Comparison of ENCODE assay signal across 17 cellular contexts in the genomic region with DNA sequence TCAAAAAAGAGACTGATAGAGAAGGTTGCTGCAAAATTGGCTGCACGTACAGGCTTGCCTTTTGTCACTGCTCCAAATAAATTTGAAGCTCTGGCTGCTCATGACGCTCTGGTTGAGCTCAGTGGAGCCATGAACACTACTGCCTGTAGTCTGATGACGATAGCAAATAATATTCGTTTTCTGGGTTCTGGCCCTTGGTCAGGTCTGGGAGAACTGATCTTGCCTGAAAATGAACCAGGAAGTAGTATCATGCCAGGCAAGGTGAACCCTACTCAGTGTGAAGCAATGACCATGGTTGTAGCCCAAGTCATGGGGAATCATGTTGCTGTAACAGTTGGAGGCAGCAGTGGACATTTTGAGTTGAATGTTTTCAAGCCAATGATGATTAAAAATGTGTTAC. TPM values are rescaled to one million over a fixed set of nuclear protein-coding genes. Genes with fewer than 3 reads are reported as not detected.
DNase-seq lines count a peak whose midpoint lies in the region; ATAC-seq and TF ChIP-seq lines count a peak whose summit lies in the region.
"Had no signal": no experiment of that assay in that cellular context is flagged by ENCODE, and none has a peak within 500 bp of the region (broad histone marks: within the 10 kb centered on the region; RNA-seq: fewer than 3 reads in every experiment).

No MANE protein-coding gene starts in this region.

- H4K20me1 ChIP-seq in Loucy (ENCODE audit: insufficient read depth, low read length, poor library complexity, severe bottlenecking) (no peaks in the 10 kb centered on the region), osteoblast (ENCODE audit: insufficient read depth, low read length) (no peaks in the 10 kb centered on the region)

- no peaks in the 10 kb centered on the region for H3K27me3 Mint-ChIP-seq in nephron progenitor cell (ENCODE audit: low read depth, poor library complexity)

- H3K4me2 ChIP-seq in Loucy (ENCODE audit: low read depth, low read length, poor library complexity, severe bottlenecking): no peak overlapping the region
- H3K4me2 ChIP-seq in osteoblast (ENCODE audit: insufficient read depth, low read length): no peak overlapping the region

- peaks cover 6% of the 10 kb centered on the region for H3K36me3 Mint-ChIP-seq in nephron progenitor cell (ENCODE audit: low read depth)

- H3K4me3 ChIP-seq in Loucy (ENCODE audit: low read length, poor library complexity, severe bottlenecking): no peak overlapping the region
- no peak overlapping the region for H3K4me3 ChIP-seq in osteoblast (ENCODE audit: insufficient read depth, low read length)
- H3K4me3 ChIP-seq: SK-N-MC had no signal

- peaks cover 3% of the 10 kb centered on the region for H3K4me1 ChIP-seq in Loucy (ENCODE audit: insufficient read depth, low read length, poor library complexity, severe bottlenecking)
- no peaks in the 10 kb centered on the region for H3K4me1 ChIP-seq in osteoblast (ENCODE audit: insufficient read depth, low read length)

- TF ChIP-seq CTCF in Loucy (conservative IDR thresholded peaks at IDR 0.05; ENCODE audit: low read length) (no peak), osteoblast (IDR thresholded peaks at IDR 0.05; ENCODE audit: extremely low read depth, low read depth, low read length) (no peak), nephron progenitor cell (IDR thresholded peaks at IDR 0.05) (no peak)

- H3K27me3 ChIP-seq in Loucy (ENCODE audit: insufficient read depth, low read length, poor library complexity, severe bottlenecking): no peaks in the 10 kb centered on the region
- no peaks in the 10 kb centered on the region for H3K27me3 ChIP-seq in osteoblast (ENCODE audit: insufficient read depth, low read length)

- DNase-seq in NCI-H1694 (lab: John Stamatoyannopoulos, UW): peak; percentile 38
- DNase-seq in NCI-H1694 treated with DMSO at 0.1 percent for 48 hours (lab: John Stamatoyannopoulos, UW): no peak
- peak; percentile 16 for DNase-seq in epithelial cell of prostate (ENCODE audit: low read depth, low spot score)
- no peak for DNase-seq in osteoblast (ENCODE audit: insufficient read length, low spot score, missing footprints)
- no peak for DNase-seq in nephron progenitor cell
- DNase-seq: GOT3, HCEC 1CT, Karpas-422, MV-4-11, NCI-H2081, NCI-H226, NCI-H510A treated with DMSO at 0.1 percent for 48 hours, SIG-M5, SW 1271 had no signal

- H3K36me3 ChIP-seq in Loucy (ENCODE audit: insufficient read depth, low read length) (no peaks in the 10 kb centered on the region), osteoblast (ENCODE audit: insufficient read depth, low read length) (no peaks in the 10 kb centered on the region)

- H3K27ac ChIP-seq in epithelial cell of prostate (peak overlapping the region; percentile 23), osteoblast (ENCODE audit: low read depth, low read length) (no peak overlapping the region)
- H3K27ac ChIP-seq: SK-N-MC had no signal

- H3K9me3 ChIP-seq in Loucy (ENCODE audit: insufficient read depth, low read depth, low read length) (no peaks in the 10 kb centered on the region; the same call in 1 of the 2 replicates), osteoblast (ENCODE audit: low read depth, low read length) (no peaks in the 10 kb centered on the region)

- peaks cover 6% of the 10 kb centered on the region for H3K9me3 Mint-ChIP-seq in nephron progenitor cell

- no peak overlapping the region for H3K27ac Mint-ChIP-seq in nephron progenitor cell

- no peaks in the 10 kb centered on the region for H3K79me2 ChIP-seq in Loucy (ENCODE audit: insufficient read depth, low read length)
- no peaks in the 10 kb centered on the region for H3K79me2 ChIP-seq in osteoblast (ENCODE audit: insufficient read depth, low read length)

- H3K4me1 Mint-ChIP-seq in nephron progenitor cell: no peaks in the 10 kb centered on the region

- no peaks in the 10 kb centered on the region for H3F3A ChIP-seq in Loucy (ENCODE audit: low read depth)

- H3K4me3 Mint-ChIP-seq in nephron progenitor cell: no peak overlapping the region

- H2AFZ ChIP-seq in Loucy (ENCODE audit: low read length) (peak overlapping the region; percentile 37), osteoblast (ENCODE audit: low read length) (peak overlapping the region; percentile 7)

- H3K9ac ChIP-seq in Loucy (ENCODE audit: low read depth, low read length, poor library complexity, severe bottlenecking): no peak overlapping the region

- ATAC-seq in SK-N-SH treated with all-trans-retinoic acid at 6 μM for 48 hours: no peak

- H3K9me2 ChIP-seq in Loucy (replicated peaks; ENCODE audit: low read depth, low read length): no peaks in the 10 kb centered on the region

TF ChIP-seq in SK-N-SH treated with all-trans-retinoic acid at 6 μM for 48 hours, 23 proteins besides CTCF, POLR2A, EP300 and RAD21:
- TF ChIP-seq OSR1 (CRISPR knock-in tag; IDR thresholded peaks at IDR 0.05): no peak
- no peak for TF ChIP-seq ZNF70 (CRISPR knock-in tag; IDR thresholded peaks at IDR 0.05)
- TF ChIP-seq CSDC2 (CRISPR knock-in tag; IDR thresholded peaks at IDR 0.05): no peak
- TF ChIP-seq, protein P1, sequence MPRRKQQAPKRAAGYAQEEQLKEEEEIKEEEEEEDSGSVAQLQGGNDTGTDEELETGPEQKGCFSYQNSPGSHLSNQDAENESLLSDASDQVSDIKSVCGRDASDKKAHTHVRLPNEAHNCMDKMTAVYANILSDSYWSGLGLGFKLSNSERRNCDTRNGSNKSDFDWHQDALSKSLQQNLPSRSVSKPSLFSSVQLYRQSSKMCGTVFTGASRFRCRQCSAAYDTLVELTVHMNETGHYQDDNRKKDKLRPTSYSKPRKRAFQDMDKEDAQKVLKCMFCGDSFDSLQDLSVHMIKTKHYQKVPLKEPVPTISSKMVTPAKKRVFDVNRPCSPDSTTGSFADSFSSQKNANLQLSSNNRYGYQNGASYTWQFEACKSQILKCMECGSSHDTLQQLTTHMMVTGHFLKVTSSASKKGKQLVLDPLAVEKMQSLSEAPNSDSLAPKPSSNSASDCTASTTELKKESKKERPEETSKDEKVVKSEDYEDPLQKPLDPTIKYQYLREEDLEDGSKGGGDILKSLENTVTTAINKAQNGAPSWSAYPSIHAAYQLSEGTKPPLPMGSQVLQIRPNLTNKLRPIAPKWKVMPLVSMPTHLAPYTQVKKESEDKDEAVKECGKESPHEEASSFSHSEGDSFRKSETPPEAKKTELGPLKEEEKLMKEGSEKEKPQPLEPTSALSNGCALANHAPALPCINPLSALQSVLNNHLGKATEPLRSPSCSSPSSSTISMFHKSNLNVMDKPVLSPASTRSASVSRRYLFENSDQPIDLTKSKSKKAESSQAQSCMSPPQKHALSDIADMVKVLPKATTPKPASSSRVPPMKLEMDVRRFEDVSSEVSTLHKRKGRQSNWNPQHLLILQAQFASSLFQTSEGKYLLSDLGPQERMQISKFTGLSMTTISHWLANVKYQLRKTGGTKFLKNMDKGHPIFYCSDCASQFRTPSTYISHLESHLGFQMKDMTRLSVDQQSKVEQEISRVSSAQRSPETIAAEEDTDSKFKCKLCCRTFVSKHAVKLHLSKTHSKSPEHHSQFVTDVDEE (CRISPR knock-in tag; IDR thresholded peaks at IDR 0.05): no peak
- no peak for TF ChIP-seq ZC3H10 (CRISPR knock-in tag; IDR thresholded peaks at IDR 0.05)
- TF ChIP-seq RARB (CRISPR knock-in tag; IDR thresholded peaks at IDR 0.05): no peak
- TF ChIP-seq, protein P2, sequence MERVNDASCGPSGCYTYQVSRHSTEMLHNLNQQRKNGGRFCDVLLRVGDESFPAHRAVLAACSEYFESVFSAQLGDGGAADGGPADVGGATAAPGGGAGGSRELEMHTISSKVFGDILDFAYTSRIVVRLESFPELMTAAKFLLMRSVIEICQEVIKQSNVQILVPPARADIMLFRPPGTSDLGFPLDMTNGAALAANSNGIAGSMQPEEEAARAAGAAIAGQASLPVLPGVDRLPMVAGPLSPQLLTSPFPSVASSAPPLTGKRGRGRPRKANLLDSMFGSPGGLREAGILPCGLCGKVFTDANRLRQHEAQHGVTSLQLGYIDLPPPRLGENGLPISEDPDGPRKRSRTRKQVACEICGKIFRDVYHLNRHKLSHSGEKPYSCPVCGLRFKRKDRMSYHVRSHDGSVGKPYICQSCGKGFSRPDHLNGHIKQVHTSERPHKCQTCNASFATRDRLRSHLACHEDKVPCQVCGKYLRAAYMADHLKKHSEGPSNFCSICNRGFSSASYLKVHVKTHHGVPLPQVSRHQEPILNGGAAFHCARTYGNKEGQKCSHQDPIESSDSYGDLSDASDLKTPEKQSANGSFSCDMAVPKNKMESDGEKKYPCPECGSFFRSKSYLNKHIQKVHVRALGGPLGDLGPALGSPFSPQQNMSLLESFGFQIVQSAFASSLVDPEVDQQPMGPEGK (CRISPR knock-in tag; IDR thresholded peaks at IDR 0.05; ENCODE audit: borderline replicate concordance): no peak
- no peak for TF ChIP-seq BACH2 (CRISPR knock-in tag; IDR thresholded peaks at IDR 0.05; ENCODE audit: borderline replicate concordance)
- no peak for TF ChIP-seq TCF4 (CRISPR knock-in tag; IDR thresholded peaks at IDR 0.05; ENCODE audit: borderline replicate concordance)
- TF ChIP-seq SNAI2 (CRISPR knock-in tag; IDR thresholded peaks at IDR 0.05): no peak
- TF ChIP-seq ARNTL (CRISPR knock-in tag; IDR thresholded peaks at IDR 0.05; ENCODE audit: borderline replicate concordance, low read depth): no peak
- no peak for TF ChIP-seq ESRRG (CRISPR knock-in tag; IDR thresholded peaks at IDR 0.05)
- TF ChIP-seq, protein P3, sequence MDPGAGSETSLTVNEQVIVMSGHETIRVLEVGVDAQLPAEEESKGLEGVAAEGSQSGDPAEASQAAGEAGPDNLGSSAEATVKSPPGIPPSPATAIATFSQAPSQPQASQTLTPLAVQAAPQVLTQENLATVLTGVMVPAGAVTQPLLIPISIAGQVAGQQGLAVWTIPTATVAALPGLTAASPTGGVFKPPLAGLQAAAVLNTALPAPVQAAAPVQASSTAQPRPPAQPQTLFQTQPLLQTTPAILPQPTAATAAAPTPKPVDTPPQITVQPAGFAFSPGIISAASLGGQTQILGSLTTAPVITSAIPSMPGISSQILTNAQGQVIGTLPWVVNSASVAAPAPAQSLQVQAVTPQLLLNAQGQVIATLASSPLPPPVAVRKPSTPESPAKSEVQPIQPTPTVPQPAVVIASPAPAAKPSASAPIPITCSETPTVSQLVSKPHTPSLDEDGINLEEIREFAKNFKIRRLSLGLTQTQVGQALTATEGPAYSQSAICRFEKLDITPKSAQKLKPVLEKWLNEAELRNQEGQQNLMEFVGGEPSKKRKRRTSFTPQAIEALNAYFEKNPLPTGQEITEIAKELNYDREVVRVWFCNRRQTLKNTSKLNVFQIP (CRISPR knock-in tag; IDR thresholded peaks at IDR 0.05; ENCODE audit: borderline replicate concordance, low read depth): no peak
- no peak for TF ChIP-seq ZNF565 (CRISPR knock-in tag; conservative IDR thresholded peaks at IDR 0.05; ENCODE audit: low read depth)
- no peak for TF ChIP-seq ZFP3 (CRISPR knock-in tag; IDR thresholded peaks at IDR 0.05)
- TF ChIP-seq PPARA (CRISPR knock-in tag; IDR thresholded peaks at IDR 0.05; ENCODE audit: borderline replicate concordance): no peak

RNA-seq across cellular contexts. Expression of a gene that starts 16.1 kb away (rescaled TPM):
- 29.3 and 30.1 TPM in 2 replicates for total RNA-seq in osteoblast

Comparison
In these comparisons a context has a peak if more than half of its experiments do, and no peak if none do; other contexts are left out.
1. DNase-seq: peak in NCI-H1694 (single experiment) and epithelial cell of prostate (single experiment); none in NCI-H1694 treated with DMSO at 0.1 percent for 48 hours (single experiment), osteoblast (single experiment) and nephron progenitor cell (single experiment).